22 cellular contexts compared by ENCODE assay signal in genomic region chr6:41653642-41654432, GRCh38. TPM values are rescaled to one million over a fixed set of nuclear protein-coding genes. Genes with fewer than 3 reads are reported as not detected.
"Had no signal": no experiment of that assay in that cellular context is flagged by ENCODE, and none has a peak within 500 bp of the region (broad histone marks: within the 10 kb centered on the region; RNA-seq: fewer than 3 reads in every experiment).

No MANE protein-coding gene starts in this region.

- H3K27ac ChIP-seq: gastroesophageal sphincter, heart left ventricle, psoas muscle, skin epidermis had no signal

- FAIRE-seq: astrocyte, endometrium had no signal

- ATAC-seq: activated T-cell treated with anti-CD3 and anti-CD28 coated beads, Interleukin-2, amount 50 U/mL, for 72 hours; gastroesophageal sphincter; heart left ventricle; left ventricle myocardium superior; naive thymus-derived CD8-positive, alpha-beta T cell; psoas muscle; stimulated activated naive CD8-positive, alpha-beta T cell treated with anti-CD3 and anti-CD28 coated beads, Interleukin-15, amount 100 ng/mL, for 72 hours had no signal

- H3K36me3 ChIP-seq: breast epithelium, gastroesophageal sphincter, heart left ventricle, upper lobe of left lung had no signal

- DNase-seq: activated CD4-positive, alpha-beta T cell treated with anti-CD3 and anti-CD28 coated beads, Interleukin-2, amount 50 U/mL, for 4 hours; activated effector memory CD4-positive, alpha-beta T cell treated with anti-CD3 and anti-CD28 coated beads, Interleukin-2, amount 50 U/mL, for 16 hours; activated T-cell treated with anti-CD3 and anti-CD28 coated beads, Interleukin-2, amount 50 U/mL, for 72 hours; cortex of kidney; kidney glomerular epithelial cell; left ventricle myocardium superior; mesenchymal stem cell; naive thymus-derived CD8-positive, alpha-beta T cell; occipital lobe; psoas muscle; stimulated activated CD4-positive, alpha-beta T cell treated with anti-CD3 and anti-CD28 coated beads, Interleukin-4, amount 100 ng/mL, for 1 hour; stimulated activated naive CD8-positive, alpha-beta T cell treated with anti-CD3 and anti-CD28 coated beads, Interleukin-15, amount 100 ng/mL, for 72 hours; SW 1271; T-helper 2 cell had no signal

- H3K4me3 ChIP-seq: breast epithelium, gastroesophageal sphincter, heart left ventricle, psoas muscle, skin epidermis, upper lobe of left lung had no signal

- H3K27me3 ChIP-seq: breast epithelium, heart left ventricle, upper lobe of left lung had no signal

- H3K9me3 ChIP-seq: breast epithelium, gastroesophageal sphincter, heart left ventricle, psoas muscle, upper lobe of left lung had no signal

- H3K4me1 ChIP-seq: breast epithelium, psoas muscle had no signal

RNA-seq across cellular contexts. Expression of gene MDFI, which starts 15.6 kb away (rescaled TPM):
- total RNA-seq: activated CD8-positive, alpha-beta memory T cell treated with anti-CD3 and anti-CD28 coated beads for 36 hours; activated T-cell treated with anti-CD3 and anti-CD28 coated beads, Interleukin-2, amount 50 U/mL, for 72 hours; naive thymus-derived CD8-positive, alpha-beta T cell had no signal
- polyA plus RNA-seq: naive thymus-derived CD8-positive, alpha-beta T cell had no signal
